8 cellular contexts compared by ENCODE assay signal in the genomic region with DNA sequence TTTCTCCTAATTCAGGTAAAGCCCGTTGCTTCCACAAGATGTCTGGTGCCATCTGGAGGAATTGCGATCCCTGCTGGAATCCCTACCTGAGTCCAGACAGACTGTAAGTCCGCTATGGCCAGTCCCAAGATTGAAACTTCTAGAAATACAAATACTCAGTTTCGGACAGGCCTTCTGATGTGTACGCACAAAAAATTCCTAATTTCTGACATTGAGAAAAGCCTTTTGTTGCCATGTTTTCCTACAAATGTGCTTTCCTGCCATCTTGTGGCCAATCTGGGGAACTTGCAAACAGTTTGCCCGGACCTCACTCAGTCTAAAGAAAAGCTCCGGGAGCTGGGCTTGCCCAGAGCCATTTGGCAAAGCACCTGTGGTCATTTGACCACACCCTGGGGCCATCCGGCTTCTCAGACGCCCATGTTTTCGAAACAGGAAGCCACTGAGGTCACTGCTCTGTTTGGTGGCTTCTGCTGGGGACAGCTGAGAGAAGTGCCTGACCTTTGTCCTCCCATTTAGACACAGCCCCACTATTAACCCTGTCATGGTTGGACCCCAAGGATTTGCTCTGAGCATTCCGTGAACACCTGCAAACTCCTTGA.
DNase-seq lines count a peak whose midpoint lies in the region; ATAC-seq lines count a peak whose summit lies in the region.

No MANE protein-coding gene starts in this region.

- no peaks in the 10 kb centered on the region for H3K4me1 Mint-ChIP-seq in activated naive CD4-positive, alpha-beta T cell treated with anti-CD3 and anti-CD28 coated beads for 36 hours (ENCODE audit: low read depth)

- no peaks in the 10 kb centered on the region for H3K27me3 ChIP-seq in Karpas-422 (ENCODE audit: low read length)

- ATAC-seq in GM21529 (IDR thresholded peaks at IDR 0.05; ENCODE audit: unreplicated experiment) (peak; percentile 76), HG03457 (IDR thresholded peaks at IDR 0.05; ENCODE audit: unreplicated experiment) (no peak)

- H3K36me3 ChIP-seq in Karpas-422 (ENCODE audit: insufficient read depth, low read length) = no peaks in the 10 kb centered on the region

- CTCF ChIA-PET in activated naive CD4-positive, alpha-beta T cell treated with anti-CD3 and anti-CD28 coated beads for 36 hours (lab: Charles Lee) = interaction anchor here (0.7 to 3.8 kb wide), 20 partner anchors 9 to 817 kb away, joined by 3 to 67 read pairs (median 4); no protein-coding TSS in a partner anchor

- H3K27ac ChIP-seq in Karpas-422 (ENCODE audit: low read length) = no peak overlapping the region

- peak; percentile 75 for DNase-seq in DMS53 (lab: John Stamatoyannopoulos, UW)
- peak; percentile 81 for DNase-seq in Karpas-422
- peak; percentile 59 for DNase-seq in SHP77 treated with DMSO at 0.1 percent for 48 hours (lab: John Stamatoyannopoulos, UW)
- DNase-seq in activated naive CD4-positive, alpha-beta T cell treated with anti-CD3 and anti-CD28 coated beads for 36 hours = peak; percentile 66
- DNase-seq in globus pallidus (ENCODE audit: low spot score) = peak; percentile 59
- DNase-seq in nucleus accumbens (lab: John Stamatoyannopoulos, UW) = peak in 44 of 56 donors; percentile 4 to 64 (median 29)

- no peak overlapping the region for H3K27ac Mint-ChIP-seq in activated naive CD4-positive, alpha-beta T cell treated with anti-CD3 and anti-CD28 coated beads for 36 hours

- H3K4me3 ChIP-seq in Karpas-422 (ENCODE audit: low read length) = no peak overlapping the region

- H3K79me2 ChIP-seq in Karpas-422 (ENCODE audit: low read length) = no peaks in the 10 kb centered on the region

- intact Hi-C loops in activated naive CD4-positive, alpha-beta T cell treated with anti-CD3 and anti-CD28 coated beads for 36 hours (cut with micrococcal nuclease) = loop anchor here (1.0 to 5.0 kb wide), 7 partner anchors 20 to 818 kb away; a partner anchor contains a TSS

- no peak overlapping the region for H3K4me2 ChIP-seq in Karpas-422 (ENCODE audit: low read depth, low read length, poor library complexity, severe bottlenecking)

- H3K27me3 Mint-ChIP-seq in activated naive CD4-positive, alpha-beta T cell treated with anti-CD3 and anti-CD28 coated beads for 36 hours (ENCODE audit: low read depth) = no peaks in the 10 kb centered on the region

- no peaks in the 10 kb centered on the region for H3K36me3 Mint-ChIP-seq in activated naive CD4-positive, alpha-beta T cell treated with anti-CD3 and anti-CD28 coated beads for 36 hours (ENCODE audit: low read depth)

- H2AFZ ChIP-seq in Karpas-422 (ENCODE audit: low read length) = no peak overlapping the region

- H3K4me1 ChIP-seq in Karpas-422 (ENCODE audit: low read length) = no peaks in the 10 kb centered on the region

- H3K4me3 Mint-ChIP-seq in activated naive CD4-positive, alpha-beta T cell treated with anti-CD3 and anti-CD28 coated beads for 36 hours = no peak overlapping the region

- no peak overlapping the region for H3K9ac ChIP-seq in Karpas-422 (ENCODE audit: low read length)

- H3K9me3 Mint-ChIP-seq in activated naive CD4-positive, alpha-beta T cell treated with anti-CD3 and anti-CD28 coated beads for 36 hours = no peaks in the 10 kb centered on the region

- no peaks in the 10 kb centered on the region for H3K9me3 ChIP-seq in Karpas-422 (ENCODE audit: low read length)

- no peaks in the 10 kb centered on the region for H3K9me2 ChIP-seq in Karpas-422 (replicated peaks; ENCODE audit: insufficient read depth, low read length)

- H4K20me1 ChIP-seq in Karpas-422 (ENCODE audit: insufficient read depth, low read depth, low read length) = no peaks in the 10 kb centered on the region

Comparison
In these comparisons a context has a peak if more than half of its experiments do, and no peak if none do; other contexts are left out.
1. DNase-seq: peak in every context shown above with its lines; median percentile 81 in Karpas-422; 75 in DMS53; 66 in activated naive CD4-positive, alpha-beta T cell treated with anti-CD3 and anti-CD28 coated beads for 36 hours; 59 in SHP77 treated with DMSO at 0.1 percent for 48 hours; 59 in globus pallidus; 29 in nucleus accumbens.